ENCODE assay signal across 1 cellular context in genomic region chr10:27660268-27660667, GRCh38.
TF ChIP-seq lines count a peak whose summit lies in the region.

No MANE protein-coding gene starts in this region.

TF ChIP-seq in IMR-90, 13 proteins besides CTCF, POLR2A, EP300 and RAD21 (continued from another document):
- TF ChIP-seq, protein P1, sequence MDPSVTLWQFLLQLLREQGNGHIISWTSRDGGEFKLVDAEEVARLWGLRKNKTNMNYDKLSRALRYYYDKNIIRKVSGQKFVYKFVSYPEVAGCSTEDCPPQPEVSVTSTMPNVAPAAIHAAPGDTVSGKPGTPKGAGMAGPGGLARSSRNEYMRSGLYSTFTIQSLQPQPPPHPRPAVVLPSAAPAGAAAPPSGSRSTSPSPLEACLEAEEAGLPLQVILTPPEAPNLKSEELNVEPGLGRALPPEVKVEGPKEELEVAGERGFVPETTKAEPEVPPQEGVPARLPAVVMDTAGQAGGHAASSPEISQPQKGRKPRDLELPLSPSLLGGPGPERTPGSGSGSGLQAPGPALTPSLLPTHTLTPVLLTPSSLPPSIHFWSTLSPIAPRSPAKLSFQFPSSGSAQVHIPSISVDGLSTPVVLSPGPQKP (IDR thresholded peaks at IDR 0.05; ENCODE audit: borderline replicate concordance, low read depth, low read length), result no peak
TF ChIP-seq in IMR-90: peak in this region for 0.
